24 cellular contexts compared by ENCODE assay signal in the genomic region with DNA sequence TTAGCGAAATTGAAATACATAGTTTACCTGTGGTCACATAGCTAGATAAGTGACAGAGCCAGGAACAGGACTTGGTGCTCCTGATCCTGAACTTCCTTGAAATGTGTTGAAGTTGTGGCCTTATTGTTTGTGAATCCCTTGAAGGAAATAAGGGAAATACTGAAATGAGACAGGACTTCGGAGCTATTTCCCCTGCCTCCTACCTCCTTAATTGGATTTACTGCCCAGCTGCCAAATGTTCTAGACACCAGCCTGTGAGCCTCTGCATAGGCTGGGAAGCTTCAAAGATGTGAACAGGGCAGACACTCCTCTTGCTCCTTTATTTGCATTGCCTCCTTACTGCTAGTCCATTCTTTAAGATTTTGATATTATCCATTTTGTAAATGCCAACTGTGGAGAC.
DNase-seq lines count a peak whose midpoint lies in the region; ATAC-seq, FAIRE-seq and TF ChIP-seq lines count a peak whose summit lies in the region.
"Had no signal": no experiment of that assay in that cellular context is flagged by ENCODE, and none has a peak within 500 bp of the region (broad histone marks: within the 10 kb centered on the region; RNA-seq: fewer than 3 reads in every experiment).

No MANE protein-coding gene starts in this region.

- no peaks in the 10 kb centered on the region for H3K79me2 ChIP-seq in endothelial cell of umbilical vein (ENCODE audit: control insufficient read depth, insufficient read depth, low read length)

- no peak for ATAC-seq in WTC11
- ATAC-seq in HG03432 (IDR thresholded peaks at IDR 0.05; ENCODE audit: unreplicated experiment), result no peak
- no peak for ATAC-seq in natural killer cell treated with Interleukin-12 subunit alpha and Interleukin-12 subunit beta and Interleukin-15 and Interleukin-18, amount 100 ng/mL, for 72 hours
- ATAC-seq: Right ventricle myocardium inferior, SK-N-SH treated with all-trans-retinoic acid at 6 μM for 48 hours had no signal

- no peak overlapping the region for H3K4me2 ChIP-seq in endothelial cell of umbilical vein (ENCODE audit: insufficient read depth, low read length)
- H3K4me2 ChIP-seq: PC-9 had no signal

- POLR2A ChIA-PET in endothelial cell of umbilical vein (lab: Charles Lee) (no interaction called here), WTC11 (lab: Charles Lee) (no interaction called here)

- no peaks in the 10 kb centered on the region for H3K36me3 ChIP-seq in endothelial cell of umbilical vein (ENCODE audit: control insufficient read depth in 2 of 2, extremely low read depth in 1 of 2, insufficient read depth in 2 of 2, low read length in 2 of 2)
- H3K36me3 ChIP-seq: SJCRH30 had no signal

- H4K20me1 ChIP-seq in endothelial cell of umbilical vein (replicated peaks; ENCODE audit: control insufficient read depth, extremely low read depth, insufficient read depth, low read length), result no peaks in the 10 kb centered on the region

- H3K36me3 Mint-ChIP-seq in osteocyte (ENCODE audit: unreplicated experiment) (peaks cover 4% of the 10 kb centered on the region), WTC11 (peaks cover 8% of the 10 kb centered on the region; the same call in 1 of the 2 replicates)
- H3K36me3 Mint-ChIP-seq in natural killer cell treated with Interleukin-12 subunit alpha and Interleukin-12 subunit beta and Interleukin-15 and Interleukin-18, amount 100 ng/mL, for 72 hours, result no peaks in the 10 kb centered on the region
- H3K36me3 Mint-ChIP-seq: CD8-positive, alpha-beta memory T cell had no signal

- no peak overlapping the region for H3K4me3 ChIP-seq in endothelial cell of umbilical vein (replicated peaks in 1 of 3; ENCODE audit: insufficient read depth in 1 of 3, low read depth in 1 of 3, low read length in 3 of 3)
- H3K4me3 ChIP-seq: PC-9, SJCRH30 had no signal

- no TSS peak for BruUV-seq in endothelial cell of umbilical vein (replicated peaks; lab: Mats Ljungman, UMichigan)

- H3K4me1 ChIP-seq in endothelial cell of umbilical vein (ENCODE audit: control insufficient read depth, extremely low read depth, insufficient read depth, low read length), result peaks cover 29% of the 10 kb centered on the region

- no peak overlapping the region for H3K9ac ChIP-seq in endothelial cell of umbilical vein (replicated peaks; ENCODE audit: extremely low read depth, insufficient read depth, low read length)

- H3K9me3 Mint-ChIP-seq in osteocyte (ENCODE audit: unreplicated experiment), result no peaks in the 10 kb centered on the region
- no peaks in the 10 kb centered on the region for H3K9me3 Mint-ChIP-seq in WTC11
- no peaks in the 10 kb centered on the region for H3K9me3 Mint-ChIP-seq in natural killer cell treated with Interleukin-12 subunit alpha and Interleukin-12 subunit beta and Interleukin-15 and Interleukin-18, amount 100 ng/mL, for 72 hours
- H3K9me3 Mint-ChIP-seq: CD8-positive, alpha-beta memory T cell had no signal

- intact Hi-C loops in endothelial cell of umbilical vein (cut with micrococcal nuclease), result no loop called here

- DNase-seq in NCI-H82 (lab: John Stamatoyannopoulos, UW) (peak; percentile 95), caudate nucleus (lab: John Stamatoyannopoulos, UW) (no peak), endothelial cell of umbilical vein (ENCODE audit: low read depth, low spot score) (peak; percentile 42), osteocyte (ENCODE audit: extremely low spot score, unreplicated experiment) (no peak), WTC11 (ENCODE audit: low spot score) (no peak), amygdala (lab: John Stamatoyannopoulos, UW) (no peak)
- DNase-seq in natural killer cell treated with Interleukin-12 subunit alpha and Interleukin-12 subunit beta and Interleukin-15 and Interleukin-18, amount 100 ng/mL, for 72 hours (ENCODE audit: low spot score), result no peak
- DNase-seq: CD8-positive, alpha-beta memory T cell; GF-D8; NCI-H1417; NCI-H1694; NCI-H2081; NCI-H2227 treated with DMSO at 0.1 percent for 48 hours; NCI-H510A treated with DMSO at 0.1 percent for 48 hours; NK-92 treated with Interleukin-12 subunit alpha and Interleukin-12 subunit beta, amount 100 ng/mL, for 24 hours; PC-9 had no signal

- CTCF ChIA-PET in endothelial cell of umbilical vein (lab: Charles Lee) (interaction anchor here (0.7 to 1.2 kb wide), 2 partner anchors 10 to 15 kb away, joined by 3 read pairs; no protein-coding TSS in a partner anchor), WTC11 (lab: Charles Lee) (no interaction called here)

- no peak overlapping the region for H2AFZ ChIP-seq in endothelial cell of umbilical vein (ENCODE audit: low read depth, low read length)
- H2AFZ ChIP-seq: PC-9 had no signal

- no peak for TF ChIP-seq CTCF in endothelial cell of umbilical vein (IDR thresholded peaks at IDR 0.05; ENCODE audit: extremely low read depth in 1 of 2, insufficient read depth in 1 of 2, low read depth in 1 of 2, low read length in 2 of 2)
- TF ChIP-seq CTCF in osteocyte (IDR thresholded peaks at IDR 0.05), result no peak
- no peak for TF ChIP-seq CTCF in WTC11 (IDR thresholded peaks at IDR 0.05)

- no peaks in the 10 kb centered on the region for H3K27me3 Mint-ChIP-seq in osteocyte (ENCODE audit: unreplicated experiment)
- H3K27me3 Mint-ChIP-seq in WTC11 (ENCODE audit: low read depth), result no peaks in the 10 kb centered on the region
- H3K27me3 Mint-ChIP-seq in natural killer cell treated with Interleukin-12 subunit alpha and Interleukin-12 subunit beta and Interleukin-15 and Interleukin-18, amount 100 ng/mL, for 72 hours, result peaks cover 7 to 10% of the 10 kb centered on the region in 2 donors
- H3K27me3 Mint-ChIP-seq: B cell had no signal

- H3K4me3 Mint-ChIP-seq in osteocyte (ENCODE audit: unreplicated experiment) (no peak overlapping the region), WTC11 (no peak overlapping the region)
- no peak overlapping the region for H3K4me3 Mint-ChIP-seq in natural killer cell treated with Interleukin-12 subunit alpha and Interleukin-12 subunit beta and Interleukin-15 and Interleukin-18, amount 100 ng/mL, for 72 hours
- H3K4me3 Mint-ChIP-seq: B cell; CD8-positive, alpha-beta memory T cell had no signal

- peak; percentile 12 for FAIRE-seq in endothelial cell of umbilical vein (lab: Jason Lieb, UNC)
- FAIRE-seq: GM12891, H54 had no signal

- H3K9me3 ChIP-seq in endothelial cell of umbilical vein (replicated peaks; ENCODE audit: control insufficient read depth, insufficient read depth, low read length), result no peaks in the 10 kb centered on the region
- H3K9me3 ChIP-seq: SJCRH30 had no signal

- H3K27ac Mint-ChIP-seq in osteocyte (ENCODE audit: unreplicated experiment) (peak overlapping the region; percentile 74), WTC11 (no peak overlapping the region)
- H3K27ac Mint-ChIP-seq in natural killer cell treated with Interleukin-12 subunit alpha and Interleukin-12 subunit beta and Interleukin-15 and Interleukin-18, amount 100 ng/mL, for 72 hours, result no peak overlapping the region
- H3K27ac Mint-ChIP-seq: B cell; CD8-positive, alpha-beta memory T cell had no signal

- H3K4me1 Mint-ChIP-seq in osteocyte (ENCODE audit: unreplicated experiment), result peaks cover 67% of the 10 kb centered on the region
- no peaks in the 10 kb centered on the region for H3K4me1 Mint-ChIP-seq in WTC11
- H3K4me1 Mint-ChIP-seq in natural killer cell treated with Interleukin-12 subunit alpha and Interleukin-12 subunit beta and Interleukin-15 and Interleukin-18, amount 100 ng/mL, for 72 hours (ENCODE audit: low read depth in 2 of 2), result peaks cover 2% of the 10 kb centered on the region in 2 donors
- H3K4me1 Mint-ChIP-seq: B cell; CD8-positive, alpha-beta memory T cell had no signal

- no peaks in the 10 kb centered on the region for H3K9me1 ChIP-seq in endothelial cell of umbilical vein (replicated peaks; ENCODE audit: control insufficient read depth, extremely low read depth, insufficient read depth, low read length)

- dilution Hi-C loops in endothelial cell of umbilical vein (cut with MboI; ENCODE audit: extremely low pct_ligation_motif_present, low sequenced_read_pairs), result no loop called here

- peak overlapping the region; percentile 88 for H3K27ac ChIP-seq in caudate nucleus (ENCODE audit: low read depth, low read length)
- H3K27ac ChIP-seq in endothelial cell of umbilical vein (ENCODE audit: insufficient read depth, low read depth, low read length), result no peak overlapping the region
- H3K27ac ChIP-seq: C4-2B, PC-9, SJCRH30 had no signal

- H3K27me3 ChIP-seq in endothelial cell of umbilical vein (ENCODE audit: control insufficient read depth in 2 of 2, insufficient read depth in 2 of 2, low read length in 2 of 2), result no peaks in the 10 kb centered on the region
- H3K27me3 ChIP-seq: SJCRH30 had no signal

- no peak for TF ChIP-seq POLR2A in endothelial cell of umbilical vein (IDR thresholded peaks at IDR 0.05; ENCODE audit: low read depth, low read length)

TF ChIP-seq in endothelial cell of umbilical vein, 7 proteins besides CTCF, POLR2A, EP300 and RAD21:
- TF ChIP-seq POLR2AphosphoS5 (IDR thresholded peaks at IDR 0.05; ENCODE audit: insufficient read depth, low read depth, low read length) (no peak), EZH2 (IDR thresholded peaks at IDR 0.05; ENCODE audit: borderline replicate concordance, low read depth, low read length, severe bottlenecking) (no peak), FOS (IDR thresholded peaks at IDR 0.05; ENCODE audit: borderline replicate concordance, insufficient read depth, low read length) (no peak)

TF ChIP-seq in WTC11, 78 proteins besides CTCF, POLR2A, EP300 and RAD21:
- no peak for TF ChIP-seq NR3C1 (CRISPR knock-in tag; conservative IDR thresholded peaks at IDR 0.05; ENCODE audit: low read depth)
- TF ChIP-seq CBFB (CRISPR knock-in tag; IDR thresholded peaks at IDR 0.05; ENCODE audit: low read depth), result no peak
- no peak for TF ChIP-seq SP1 (CRISPR knock-in tag; conservative IDR thresholded peaks at IDR 0.05)
- TF ChIP-seq ZNF423 (CRISPR knock-in tag; IDR thresholded peaks at IDR 0.05), result no peak
- no peak for TF ChIP-seq NFE2L1 (CRISPR knock-in tag; IDR thresholded peaks at IDR 0.05)
- TF ChIP-seq, protein P1, sequence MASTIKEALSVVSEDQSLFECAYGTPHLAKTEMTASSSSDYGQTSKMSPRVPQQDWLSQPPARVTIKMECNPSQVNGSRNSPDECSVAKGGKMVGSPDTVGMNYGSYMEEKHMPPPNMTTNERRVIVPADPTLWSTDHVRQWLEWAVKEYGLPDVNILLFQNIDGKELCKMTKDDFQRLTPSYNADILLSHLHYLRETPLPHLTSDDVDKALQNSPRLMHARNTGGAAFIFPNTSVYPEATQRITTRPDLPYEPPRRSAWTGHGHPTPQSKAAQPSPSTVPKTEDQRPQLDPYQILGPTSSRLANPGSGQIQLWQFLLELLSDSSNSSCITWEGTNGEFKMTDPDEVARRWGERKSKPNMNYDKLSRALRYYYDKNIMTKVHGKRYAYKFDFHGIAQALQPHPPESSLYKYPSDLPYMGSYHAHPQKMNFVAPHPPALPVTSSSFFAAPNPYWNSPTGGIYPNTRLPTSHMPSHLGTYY (CRISPR knock-in tag; IDR thresholded peaks at IDR 0.05), result no peak
- no peak for TF ChIP-seq ZNF232 (CRISPR knock-in tag; IDR thresholded peaks at IDR 0.05)
TF ChIP-seq in WTC11: peak in this region for 0.

Comparison
In these comparisons a context has a peak if more than half of its experiments do, and no peak if none do; other contexts are left out.
1. DNase-seq: peak in NCI-H82 (single experiment) and endothelial cell of umbilical vein (single experiment); none in caudate nucleus (0 of 61), osteocyte (single experiment), WTC11 (single experiment), natural killer cell treated with Interleukin-12 subunit alpha and Interleukin-12 subunit beta and Interleukin-15 and Interleukin-18, amount 100 ng/mL, for 72 hours (single experiment) and amygdala (0 of 56).